1 cellular context compared by ENCODE assay signal in genomic region chr2:68238955-68239822, GRCh38.
TF ChIP-seq lines count a peak whose summit lies in the region.

No MANE protein-coding gene starts in this region.

TF ChIP-seq in GM23338, 12 proteins besides CTCF, POLR2A, EP300 and RAD21 (continued from another document):
- TF ChIP-seq ZNF462 (CRISPR knock-in tag; IDR thresholded peaks at IDR 0.05) (no peak), CREB1 (CRISPR knock-in tag; IDR thresholded peaks at IDR 0.05; ENCODE audit: low read depth) (no peak), EZH2 (IDR thresholded peaks at IDR 0.05; ENCODE audit: low read depth, unreplicated experiment) (no peak), NANOG (IDR thresholded peaks at IDR 0.05; ENCODE audit: borderline replicate concordance) (no peak), ETS1 (IDR thresholded peaks at IDR 0.05) (no peak), REST (IDR thresholded peaks at IDR 0.05; ENCODE audit: unreplicated experiment) (no peak), ZNF331 (CRISPR knock-in tag; IDR thresholded peaks at IDR 0.05; ENCODE audit: low read depth) (no peak), STAT1 (IDR thresholded peaks at IDR 0.05; ENCODE audit: unreplicated experiment) (no peak), POLR2AphosphoS5 (IDR thresholded peaks at IDR 0.05; ENCODE audit: low read depth) (no peak), EZH2phosphoT487 (IDR thresholded peaks at IDR 0.05; ENCODE audit: unreplicated experiment) (no peak), JUNB (IDR thresholded peaks at IDR 0.05; ENCODE audit: unreplicated experiment) (no peak)
